Comparison of ENCODE assay signal across 13 cellular contexts in the genomic region with DNA sequence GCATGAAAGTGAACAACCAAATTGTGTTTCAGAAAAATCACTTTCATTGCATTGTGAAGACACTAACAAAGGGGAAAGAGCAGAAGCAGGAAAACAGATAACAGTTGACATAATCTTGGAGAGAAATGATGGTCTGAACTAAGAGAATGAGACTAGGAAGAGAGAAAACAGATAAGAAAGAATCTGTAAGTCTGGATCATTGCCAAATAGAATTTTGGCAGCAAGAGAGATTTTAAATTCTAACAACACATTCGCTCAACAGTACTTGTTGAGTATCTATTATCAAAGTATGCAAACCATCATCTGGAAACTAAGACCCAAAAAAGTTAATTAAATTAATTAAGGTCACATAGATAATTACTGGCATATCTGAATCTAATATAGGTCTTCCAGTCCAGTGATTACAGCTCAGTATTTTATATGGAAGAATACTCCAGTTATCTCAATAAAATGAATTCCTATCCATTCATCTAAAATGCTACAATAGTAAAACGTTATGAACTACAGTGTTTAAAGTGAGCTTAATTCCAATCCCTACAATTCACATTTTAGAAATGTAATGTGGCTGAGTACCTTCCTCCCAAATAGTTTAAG.
DNase-seq lines count a peak whose midpoint lies in the region; ATAC-seq, FAIRE-seq and TF ChIP-seq lines count a peak whose summit lies in the region.
"Had no signal": no experiment of that assay in that cellular context is flagged by ENCODE, and none has a peak within 500 bp of the region (broad histone marks: within the 10 kb centered on the region; RNA-seq: fewer than 3 reads in every experiment).

No MANE protein-coding gene starts in this region.

- TF ChIP-seq POLR2A in K562 (conservative IDR thresholded peaks at IDR 0.05), result no peak
- TF ChIP-seq POLR2A in esophagus squamous epithelium (IDR thresholded peaks at IDR 0.05), result no peak

- intact Hi-C loops in K562 (cut with micrococcal nuclease), result no loop called here
- intact Hi-C loops in esophagus squamous epithelium (cut with DNase I), result no loop called here

- H3K79me2 ChIP-seq in K562 (ENCODE audit: control insufficient read depth, insufficient read depth, low read length), result no peaks in the 10 kb centered on the region

- no peak for TF ChIP-seq CTCF in K562 (IDR thresholded peaks at IDR 0.05 in 2 of 3, conservative IDR thresholded peaks at IDR 0.05 in 1 of 3; ENCODE audit: insufficient read depth in 2 of 3, low read depth in 1 of 3, low read length in 3 of 3)
- TF ChIP-seq CTCF in esophagus squamous epithelium (IDR thresholded peaks at IDR 0.05), result no peak

- H3K4me1 ChIP-seq in K562 (replicated peaks in 1 of 2; ENCODE audit: control insufficient read depth in 2 of 2, insufficient read depth in 2 of 2, low read length in 2 of 2), result no peaks in the 10 kb centered on the region
- H3K4me1 ChIP-seq in esophagus squamous epithelium, result no peaks in the 10 kb centered on the region
- H3K4me1 ChIP-seq: BLaER1 treated with 17β-estradiol and CSF1 and Interleukin-3, amounts not matched to agents 10 nM and 100 nM; HAP-1 had no signal

- H3K9ac ChIP-seq in K562 (ENCODE audit: insufficient read depth in 1 of 2, low read depth in 2 of 2, low read length in 2 of 2), result no peak overlapping the region
- H3K9ac ChIP-seq: BLaER1 treated with 17β-estradiol and CSF1 and Interleukin-3, amounts not matched to agents 10 nM and 100 nM had no signal

- H3K27ac ChIP-seq in K562 (ENCODE audit: extremely low read depth, low read depth, low read length) (no peak overlapping the region), esophagus squamous epithelium (no peak overlapping the region)
- H3K27ac ChIP-seq: BLaER1 treated with 17β-estradiol and CSF1 and Interleukin-3, amounts not matched to agents 10 nM and 100 nM had no signal

- CTCF ChIA-PET in K562 (lab: Yijun Ruan, JAX; ENCODE audit: low intra/inter-chr PET ratio), result no interaction called here

- in situ Hi-C loops in K562 (cut with MboI), result no loop called here

- FAIRE-seq in K562 (lab: Jason Lieb, UNC), result no peak

- 4% methylated on average over 2 of the region's 2 CpGs for WGBS in K562 (ENCODE audit: insufficient coverage, low coverage, missing lambda C conversion rate)
- WGBS in esophagus squamous epithelium, 2 donors, result 42 to 48% methylated on average over 2 of the region's 2 CpGs

- H3K4me3 ChIP-seq in K562 (no peak overlapping the region), esophagus squamous epithelium (no peak overlapping the region)
- H3K4me3 ChIP-seq: BLaER1 treated with 17β-estradiol and CSF1 and Interleukin-3, amounts not matched to agents 10 nM and 100 nM; HAP-1 had no signal

- ATAC-seq in SK-N-SH treated with all-trans-retinoic acid at 6 μM for 48 hours (no peak), K562 (no peak), GM19463 (IDR thresholded peaks at IDR 0.05; ENCODE audit: unreplicated experiment) (no peak)
- ATAC-seq: CD8-positive, alpha-beta T cell had no signal

- no peaks in the 10 kb centered on the region for H3K9me1 ChIP-seq in K562 (ENCODE audit: control insufficient read depth, insufficient read depth, low read length)

- H2AFZ ChIP-seq in K562 (ENCODE audit: low read depth, low read length), result no peak overlapping the region

- no peak for TF ChIP-seq RAD21 in K562 (CRISPR knock-in tag; conservative IDR thresholded peaks at IDR 0.05 in 1 of 2, IDR thresholded peaks at IDR 0.05 in 1 of 2)

- no peak for TF ChIP-seq EP300 in K562 (IDR thresholded peaks at IDR 0.05; ENCODE audit: low read length)

- no peak overlapping the region for H3K4me2 ChIP-seq in K562 (ENCODE audit: insufficient read depth, low read length)
- H3K4me2 ChIP-seq: BLaER1 treated with 17β-estradiol and CSF1 and Interleukin-3, amounts not matched to agents 10 nM and 100 nM had no signal

- POLR2A ChIA-PET in K562 (lab: Yijun Ruan, JAX), result no interaction called here

- no peaks in the 10 kb centered on the region for H4K20me1 ChIP-seq in K562 (replicated peaks; ENCODE audit: control insufficient read depth, insufficient read depth, low read length)
- H4K20me1 ChIP-seq: BLaER1 treated with 17β-estradiol and CSF1 and Interleukin-3, amounts not matched to agents 10 nM and 100 nM had no signal

- H3K9me3 ChIP-seq in K562 (replicated peaks; ENCODE audit: control insufficient read depth, insufficient read depth, low read depth, low read length), result no peaks in the 10 kb centered on the region
- H3K9me3 ChIP-seq in esophagus squamous epithelium, result no peaks in the 10 kb centered on the region
- H3K9me3 ChIP-seq: BLaER1 treated with 17β-estradiol and CSF1 and Interleukin-3, amounts not matched to agents 10 nM and 100 nM; HAP-1 had no signal

- DNase-seq in NCI-H226 (peak; percentile 39), K562 (ENCODE audit: extremely low read depth in 1 of 4, low spot score in 3 of 4) (no peak), esophagus squamous epithelium (lab: John Stamatoyannopoulos, UW) (no peak), HUDEP-2 (lab: John Stamatoyannopoulos, UW; ENCODE audit: unreplicated experiment in 76 of 76) (no peak)
- DNase-seq in activated naive CD4-positive, alpha-beta T cell treated with anti-CD3 and anti-CD28 coated beads, Interleukin-2, amount 50 U/mL, for 16 hours, result no peak
- DNase-seq: Calu3; CD8-positive, alpha-beta T cell; DMS79 treated with DMSO at 0.1 percent for 48 hours; GF-D8 had no signal

- no TSS peak for BruUV-seq in K562 (replicated peaks; lab: Mats Ljungman, UMichigan)

- H3K27me3 ChIP-seq in K562 (ENCODE audit: control insufficient read depth in 2 of 2, insufficient read depth in 2 of 2, low read length in 2 of 2) (no peaks in the 10 kb centered on the region), esophagus squamous epithelium (no peaks in the 10 kb centered on the region)
- H3K27me3 ChIP-seq: BLaER1 treated with 17β-estradiol and CSF1 and Interleukin-3, amounts not matched to agents 10 nM and 100 nM had no signal

- no peaks in the 10 kb centered on the region for H3K36me3 ChIP-seq in K562 (ENCODE audit: control insufficient read depth, insufficient read depth, low read length)
- no peaks in the 10 kb centered on the region for H3K36me3 ChIP-seq in esophagus squamous epithelium
- H3K36me3 ChIP-seq: BLaER1 treated with 17β-estradiol and CSF1 and Interleukin-3, amounts not matched to agents 10 nM and 100 nM; HAP-1 had no signal

TF ChIP-seq in SK-N-SH treated with all-trans-retinoic acid at 6 μM for 48 hours, 23 proteins besides CTCF, POLR2A, EP300 and RAD21 (continues in another document):
- TF ChIP-seq BACH2 (CRISPR knock-in tag; IDR thresholded peaks at IDR 0.05; ENCODE audit: borderline replicate concordance) (0 out of 2 replicates have a peak, but pooled peaks have one; percentile 33), ZFP3 (CRISPR knock-in tag; IDR thresholded peaks at IDR 0.05) (no peak), ZNF8 (CRISPR knock-in tag; IDR thresholded peaks at IDR 0.05) (no peak), TCF4 (CRISPR knock-in tag; IDR thresholded peaks at IDR 0.05; ENCODE audit: borderline replicate concordance) (peak; percentile 68), ARNTL (CRISPR knock-in tag; IDR thresholded peaks at IDR 0.05; ENCODE audit: borderline replicate concordance, low read depth) (no peak), ZFP30 (CRISPR knock-in tag; IDR thresholded peaks at IDR 0.05) (no peak)
- TF ChIP-seq, protein P1, sequence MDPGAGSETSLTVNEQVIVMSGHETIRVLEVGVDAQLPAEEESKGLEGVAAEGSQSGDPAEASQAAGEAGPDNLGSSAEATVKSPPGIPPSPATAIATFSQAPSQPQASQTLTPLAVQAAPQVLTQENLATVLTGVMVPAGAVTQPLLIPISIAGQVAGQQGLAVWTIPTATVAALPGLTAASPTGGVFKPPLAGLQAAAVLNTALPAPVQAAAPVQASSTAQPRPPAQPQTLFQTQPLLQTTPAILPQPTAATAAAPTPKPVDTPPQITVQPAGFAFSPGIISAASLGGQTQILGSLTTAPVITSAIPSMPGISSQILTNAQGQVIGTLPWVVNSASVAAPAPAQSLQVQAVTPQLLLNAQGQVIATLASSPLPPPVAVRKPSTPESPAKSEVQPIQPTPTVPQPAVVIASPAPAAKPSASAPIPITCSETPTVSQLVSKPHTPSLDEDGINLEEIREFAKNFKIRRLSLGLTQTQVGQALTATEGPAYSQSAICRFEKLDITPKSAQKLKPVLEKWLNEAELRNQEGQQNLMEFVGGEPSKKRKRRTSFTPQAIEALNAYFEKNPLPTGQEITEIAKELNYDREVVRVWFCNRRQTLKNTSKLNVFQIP (CRISPR knock-in tag; IDR thresholded peaks at IDR 0.05; ENCODE audit: borderline replicate concordance, low read depth), result no peak

TF ChIP-seq in K562, 482 proteins besides CTCF, POLR2A, EP300 and RAD21:
- TF ChIP-seq NFIC (IDR thresholded peaks at IDR 0.05) (peak; percentile 44; the same call in 1 of the 2 replicates), KAT7 (CRISPR knock-in tag; IDR thresholded peaks at IDR 0.05; ENCODE audit: borderline replicate concordance) (no peak)
- TF ChIP-seq, protein P2, sequence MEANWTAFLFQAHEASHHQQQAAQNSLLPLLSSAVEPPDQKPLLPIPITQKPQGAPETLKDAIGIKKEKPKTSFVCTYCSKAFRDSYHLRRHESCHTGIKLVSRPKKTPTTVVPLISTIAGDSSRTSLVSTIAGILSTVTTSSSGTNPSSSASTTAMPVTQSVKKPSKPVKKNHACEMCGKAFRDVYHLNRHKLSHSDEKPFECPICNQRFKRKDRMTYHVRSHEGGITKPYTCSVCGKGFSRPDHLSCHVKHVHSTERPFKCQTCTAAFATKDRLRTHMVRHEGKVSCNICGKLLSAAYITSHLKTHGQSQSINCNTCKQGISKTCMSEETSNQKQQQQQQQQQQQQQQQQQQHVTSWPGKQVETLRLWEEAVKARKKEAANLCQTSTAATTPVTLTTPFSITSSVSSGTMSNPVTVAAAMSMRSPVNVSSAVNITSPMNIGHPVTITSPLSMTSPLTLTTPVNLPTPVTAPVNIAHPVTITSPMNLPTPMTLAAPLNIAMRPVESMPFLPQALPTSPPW (CRISPR knock-in tag; IDR thresholded peaks at IDR 0.05), result no peak
